Comparison of ENCODE assay signal across 8 cellular contexts in genomic region chr6:99393698-99394531, GRCh38. TPM values are rescaled to one million over a fixed set of nuclear protein-coding genes. Genes with fewer than 3 reads are reported as not detected.
A peak's percentile ranks its signal among the peaks of the same experiment; 100 is the strongest.
DNase-seq lines count a peak whose midpoint lies in the region; ATAC-seq and TF ChIP-seq lines count a peak whose summit lies in the region.

TSS of gene COQ3 (minus strand) at chr6:99394195. CDS start at chr6:99394179, 16 bp downstream.

- TF ChIP-seq CTCF in A673 (conservative IDR thresholded peaks at IDR 0.05; ENCODE audit: low read depth, low read length) (no peak), activated B cell treated with CpG ODN at 0.5 μM for 24 hours (IDR thresholded peaks at IDR 0.05) (no peak), cardiac fibroblast (IDR thresholded peaks at IDR 0.05; ENCODE audit: low read depth, low read length) (no peak), spleen (IDR thresholded peaks at IDR 0.05 in 8 of 11, conservative IDR thresholded peaks at IDR 0.05 in 3 of 11) (no peak)

- 12 to 17% (median 13%) methylated on average over 47 to 56 of the region's 56 CpGs for WGBS in spleen, 5 donors

- ATAC-seq in GM18520 (IDR thresholded peaks at IDR 0.05; ENCODE audit: unreplicated experiment) (peak; percentile 61), HG03060 (IDR thresholded peaks at IDR 0.05; ENCODE audit: low read depth, unreplicated experiment) (peak; percentile 61), activated B cell treated with CpG ODN at 0.5 μM for 24 hours (ENCODE audit: low read depth) (peak; percentile 79)

- peak within 1 kb of the TSS; percentile 97 for H3K4me3 Mint-ChIP-seq in activated B cell treated with CpG ODN at 0.5 μM for 24 hours

- POLR2A ChIA-PET in A673 (lab: Charles Lee; ENCODE audit: low non-redundant PET), result no interaction called here
- POLR2A ChIA-PET in activated B cell treated with CpG ODN at 0.5 μM for 24 hours (lab: Charles Lee), result interaction anchor here (0.6 to 1.6 kb wide), 14 partner anchors 24 to 1488 kb away, joined by 3 to 34 read pairs (median 4); partner anchors contain the start of genes ASCC3, CCNC, PNISR and USP45

- BruUV-seq in A673 (replicated peaks; lab: Mats Ljungman, UMichigan), result TSS peak; percentile 65

- intact Hi-C loops in A673 (cut with micrococcal nuclease; ENCODE audit: unreplicated experiment), result loop anchor here (5.0 kb wide), 1 partner anchor 62 kb away; no protein-coding TSS in a partner anchor
- intact Hi-C loops in activated B cell treated with CpG ODN at 0.5 μM for 24 hours (cut with micrococcal nuclease), result loop anchor here (1.0 to 10.0 kb wide), 2 partner anchors 31 to 59 kb away; partner anchors contain the start of gene PNISR
- intact Hi-C loops in spleen (cut with DNase I; ENCODE audit: low total_unique reads), result no loop called here

- peaks cover 22% of the 10 kb centered on the region for H3K36me3 Mint-ChIP-seq in activated B cell treated with CpG ODN at 0.5 μM for 24 hours (ENCODE audit: low read depth)

- H3K27ac ChIP-seq in A673 (ENCODE audit: low read depth, low read length, poor library complexity, severe bottlenecking) (peak within 1 kb of the TSS; percentile 94), spleen (peak within 1 kb of the TSS; percentile 70 to 88 (median 82))

- peaks cover 13% of the 10 kb centered on the region for H3K4me1 Mint-ChIP-seq in activated B cell treated with CpG ODN at 0.5 μM for 24 hours

- H3K4me3 ChIP-seq in A673 (ENCODE audit: low read depth, low read length, poor library complexity, severe bottlenecking) (peak within 1 kb of the TSS; percentile 79), cardiac fibroblast (replicated peaks in 1 of 2; ENCODE audit: low read depth in 2 of 2, low read length in 2 of 2) (peak within 1 kb of the TSS; percentile 69 to 72), spleen (peak within 1 kb of the TSS; percentile 73 to 90 (median 85))

- no peak for TF ChIP-seq POLR2A in spleen (IDR thresholded peaks at IDR 0.05)

- H3K9me3 Mint-ChIP-seq in activated B cell treated with CpG ODN at 0.5 μM for 24 hours, result no peaks in the 10 kb centered on the region

- H3K4me1 ChIP-seq in A673 (ENCODE audit: insufficient read depth, low read length, poor library complexity, severe bottlenecking) (peaks cover 3% of the 10 kb centered on the region), spleen (peaks cover 0 to 26% (median 15%) of the 10 kb centered on the region in 6 donors)

- H3K36me3 ChIP-seq in A673 (ENCODE audit: insufficient read depth, low read length, poor library complexity, severe bottlenecking), result peaks cover 12% of the 10 kb centered on the region
- H3K36me3 ChIP-seq in spleen, result peaks cover 0 to 25% (median 4%) of the 10 kb centered on the region in 6 donors

- CTCF ChIA-PET in A673 (lab: Charles Lee), result no interaction called here
- CTCF ChIA-PET in activated B cell treated with CpG ODN at 0.5 μM for 24 hours (lab: Charles Lee), result interaction anchor here (0.5 to 1.5 kb wide), 2 partner anchors 64 to 465 kb away, joined by 3 to 11 read pairs; no protein-coding TSS in a partner anchor

- no peaks in the 10 kb centered on the region for H3K27me3 Mint-ChIP-seq in activated B cell treated with CpG ODN at 0.5 μM for 24 hours

- peak within 1 kb of the TSS; percentile 89 for H3K27ac Mint-ChIP-seq in activated B cell treated with CpG ODN at 0.5 μM for 24 hours

- H3K27me3 ChIP-seq in A673 (replicated peaks; ENCODE audit: insufficient read depth, low read depth, low read length, poor library complexity), result no peaks in the 10 kb centered on the region
- H3K27me3 ChIP-seq in spleen (replicated peaks in 1 of 7), result no peaks in the 10 kb centered on the region

- peak; percentile 89 for DNase-seq in A673 (ENCODE audit: low spot score)
- peak; percentile 88 for DNase-seq in NCI-H2171 treated with DMSO at 0.1 percent for 48 hours (lab: John Stamatoyannopoulos, UW)
- DNase-seq in activated B cell treated with CpG ODN at 0.5 μM for 24 hours, result peak; percentile 71
- DNase-seq in cardiac fibroblast (ENCODE audit: low read depth in 2 of 2), result peak; percentile 83 to 84
- DNase-seq in inferior parietal cortex (ENCODE audit: extremely low spot score), result peak; percentile 74
- peak; percentile 89 for DNase-seq in spleen

- no peaks in the 10 kb centered on the region for H3K9me3 ChIP-seq in A673 (ENCODE audit: low read depth, low read length, poor library complexity, severe bottlenecking)
- no peaks in the 10 kb centered on the region for H3K9me3 ChIP-seq in spleen

RNA-seq across cellular contexts. Expression of gene COQ3, which starts in this region (rescaled TPM):
- total RNA-seq in A673 (2021) (15.9 and 21.7 TPM in 2 replicates), activated B cell treated with CpG ODN at 0.5 μM for 24 hours (4.8 and 5.6 TPM in 2 replicates), spleen (1 to 10 TPM; 3.2 to 8.2 (median 4.9) TPM)
- 10 to 100 TPM in 1 of 3 donors, 1 to 10 TPM in 2; 7.7 to 16.8 (median 9.8) TPM for polyA plus RNA-seq in spleen

Comparison
In these comparisons a context has a peak if more than half of its experiments do, and no peak if none do; other contexts are left out.
1. Peak in every context shown above with its lines: DNase-seq, ATAC-seq, H3K4me3 ChIP-seq and H3K27ac ChIP-seq.